In the genomic region with DNA sequence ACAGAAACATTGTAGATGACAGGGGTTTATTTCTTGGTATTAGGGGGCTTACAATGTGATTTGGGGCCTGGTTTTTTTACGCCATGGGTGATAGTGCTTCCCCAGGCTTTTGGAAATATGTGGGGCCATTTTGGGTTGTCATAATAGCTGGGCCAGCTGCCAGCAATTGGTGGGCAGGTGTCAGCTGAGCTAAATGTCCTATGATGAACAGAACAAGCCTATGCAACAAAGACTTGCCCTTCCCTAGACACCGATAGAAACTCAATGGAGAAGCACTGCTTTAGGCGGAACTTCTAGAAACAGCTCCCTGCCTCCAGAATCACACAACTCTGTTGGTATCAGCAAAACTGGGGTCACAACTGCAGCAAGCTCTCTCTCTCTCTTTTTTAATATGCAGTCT, we compare ENCODE assay signal across 36 cellular contexts. TPM values are rescaled to one million over a fixed set of nuclear protein-coding genes. Genes with fewer than 3 reads are reported as not detected.
"Had no signal": no experiment of that assay in that cellular context is flagged by ENCODE, and none has a peak within 500 bp of the region (broad histone marks: within the 10 kb centered on the region; RNA-seq: fewer than 3 reads in every experiment).

No MANE protein-coding gene starts in this region.

- ATAC-seq: activated CD8-positive, alpha-beta T cell treated with anti-CD3 and anti-CD28 coated beads for 36 hours; activated naive CD4-positive, alpha-beta T cell treated with anti-CD3 and anti-CD28 coated beads, Interleukin-2, amount 50 U/mL, for 72 hours; activated T-cell treated with anti-CD3 and anti-CD28 coated beads, Interleukin-2, amount 50 U/mL, for 4 hours; activated T-cell treated with anti-CD3 and anti-CD28 coated beads, Interleukin-2, amount 50 U/mL, for 72 hours; activated T-helper 17 cell treated with anti-CD3 and anti-CD28 coated beads, Interleukin-2, amount 50 U/mL, for 72 hours; body of pancreas had no signal

- H3K4me3 Mint-ChIP-seq: activated B cell treated with CpG ODN at 0.5 μM for 24 hours; activated CD4-positive, alpha-beta memory T cell treated with anti-CD3 and anti-CD28 coated beads for 36 hours; activated CD8-positive, alpha-beta T cell treated with anti-CD3 and anti-CD28 coated beads for 36 hours; activated naive CD4-positive, alpha-beta T cell treated with anti-CD3 and anti-CD28 coated beads for 36 hours; activated naive CD8-positive, alpha-beta T cell treated with anti-CD3 and anti-CD28 coated beads for 36 hours; activated T-cell treated with anti-CD3 and anti-CD28 coated beads, Interleukin-2, amount 50 U/mL, for 4 hours; activated T-cell treated with anti-CD3 and anti-CD28 coated beads, Interleukin-2, amount 50 U/mL, for 72 hours; activated T-helper 1 cell treated with anti-CD3 and anti-CD28 coated beads, Interleukin-12 subunit alpha, Interleukin-12 subunit beta, Interleukin-2, Interleukin-4 antibody, amounts not matched to agents 30 ng/mL and 10 ng/mL and 1 ng/mL, durations not matched to agents 14 hours and 24 hours and 36 hours; activated T-helper 17 cell treated with anti-CD3 and anti-CD28 coated beads, Interleukin-2, amount 50 U/mL, for 72 hours; T-helper 1 cell treated with Interleukin-12 subunit alpha and Interleukin-12 subunit beta and Interleukin-4 antibody, amounts not matched to agents 30 μg/mL and 1 μg/mL, for 36 hours; T-helper 2 cell treated with Interferon-gamma antibody and Interleukin-4, amounts not matched to agents 5 μg/mL and 100 μg/mL, for 36 hours had no signal

- H3K4me1 ChIP-seq: breast epithelium had no signal

- H3K36me3 Mint-ChIP-seq: activated CD4-positive, alpha-beta memory T cell treated with anti-CD3 and anti-CD28 coated beads for 36 hours; activated naive CD4-positive, alpha-beta T cell treated with anti-CD3 and anti-CD28 coated beads, Interleukin-2, amount 50 U/mL, for 72 hours; activated naive CD8-positive, alpha-beta T cell treated with anti-CD3 and anti-CD28 coated beads for 36 hours had no signal

- H3K36me3 ChIP-seq: adrenal gland, brain microvascular endothelial cell, breast epithelium had no signal

- H3K27ac Mint-ChIP-seq: activated B cell treated with CpG ODN at 0.5 μM for 24 hours; activated CD4-positive, alpha-beta memory T cell treated with anti-CD3 and anti-CD28 coated beads for 36 hours; activated CD8-positive, alpha-beta T cell treated with anti-CD3 and anti-CD28 coated beads for 36 hours; activated naive CD4-positive, alpha-beta T cell treated with anti-CD3 and anti-CD28 coated beads for 36 hours; activated naive CD4-positive, alpha-beta T cell treated with anti-CD3 and anti-CD28 coated beads, Interleukin-2, amount 50 U/mL, for 72 hours; activated naive CD8-positive, alpha-beta T cell treated with anti-CD3 and anti-CD28 coated beads for 36 hours; activated T-cell treated with anti-CD3 and anti-CD28 coated beads, Interleukin-2, amount 50 U/mL, for 72 hours; activated T-helper 1 cell treated with anti-CD3 and anti-CD28 coated beads, Interleukin-12 subunit alpha, Interleukin-12 subunit beta, Interleukin-2, Interleukin-4 antibody, amounts not matched to agents 30 ng/mL and 10 ng/mL and 1 ng/mL, durations not matched to agents 14 hours and 24 hours and 36 hours; activated T-helper 17 cell treated with anti-CD3 and anti-CD28 coated beads, Interleukin-2, amount 50 U/mL, for 72 hours; T-helper 1 cell treated with Interleukin-12 subunit alpha and Interleukin-12 subunit beta and Interleukin-4 antibody, amounts not matched to agents 30 μg/mL and 1 μg/mL, for 36 hours; T-helper 2 cell treated with Interferon-gamma antibody and Interleukin-4, amounts not matched to agents 5 μg/mL and 100 μg/mL, for 36 hours had no signal

- H3K9me3 ChIP-seq: adrenal gland, body of pancreas, breast epithelium had no signal

- H3K27ac ChIP-seq: adrenal gland, body of pancreas, brain microvascular endothelial cell, breast epithelium, VCaP had no signal

- DNase-seq: activated B cell treated with CpG ODN at 0.5 μM for 24 hours; activated CD4-positive, alpha-beta memory T cell treated with anti-CD3 and anti-CD28 coated beads for 36 hours; activated CD4-positive, alpha-beta T cell treated with anti-CD3 and anti-CD28 coated beads for 48 hours; activated CD4-positive, alpha-beta T cell treated with anti-CD3 and anti-CD28 coated beads, Interleukin-2, amount 50 U/mL, for 1 hour; activated CD4-positive, alpha-beta T cell treated with anti-CD3 and anti-CD28 coated beads, Interleukin-2, amount 50 U/mL, for 4 hours; activated CD4-positive, CD25-positive, alpha-beta regulatory T cell treated with anti-CD3 and anti-CD28 coated beads, Interleukin-2, amount 50 U/mL, for 72 hours; activated CD8-positive, alpha-beta memory T cell treated with anti-CD3 and anti-CD28 coated beads, Interleukin-2, amount 50 U/mL, for 4 hours; activated CD8-positive, alpha-beta T cell treated with anti-CD3 and anti-CD28 coated beads for 36 hours; activated effector memory CD4-positive, alpha-beta T cell treated with anti-CD3 and anti-CD28 coated beads, Interleukin-2, amount 50 U/mL, for 16 hours; activated gamma-delta T cell treated with Interleukin-2 at 50 U/mL for 16 hours; activated naive CD4-positive, alpha-beta T cell; activated naive CD4-positive, alpha-beta T cell treated with anti-CD3 and anti-CD28 coated beads for 36 hours; activated naive CD4-positive, alpha-beta T cell treated with anti-CD3 and anti-CD28 coated beads, Interleukin-2, amount 50 U/mL, for 16 hours; activated naive CD8-positive, alpha-beta T cell treated with anti-CD3 and anti-CD28 coated beads for 36 hours; activated T-cell treated with anti-CD3 and anti-CD28 coated beads for 4 hours; activated T-cell treated with anti-CD3 and anti-CD28 coated beads, Interleukin-2, amount 50 U/mL, for 1 hour; activated T-cell treated with anti-CD3 and anti-CD28 coated beads, Interleukin-2, amount 50 U/mL, for 4 hours; activated T-cell treated with anti-CD3 and anti-CD28 coated beads, Interleukin-2, amount 50 U/mL, for 72 hours; amniotic stem cell; aorta; body of pancreas; brain microvascular endothelial cell; central memory CD4-positive, alpha-beta T cell; T-helper 2 cell; T-helper 9 cell had no signal

- H3K9me3 Mint-ChIP-seq: activated B cell treated with CpG ODN at 0.5 μM for 24 hours; activated CD4-positive, alpha-beta memory T cell treated with anti-CD3 and anti-CD28 coated beads for 36 hours; activated CD8-positive, alpha-beta T cell treated with anti-CD3 and anti-CD28 coated beads for 36 hours; activated naive CD4-positive, alpha-beta T cell treated with anti-CD3 and anti-CD28 coated beads for 36 hours; activated naive CD4-positive, alpha-beta T cell treated with anti-CD3 and anti-CD28 coated beads, Interleukin-2, amount 50 U/mL, for 72 hours; activated naive CD8-positive, alpha-beta T cell treated with anti-CD3 and anti-CD28 coated beads for 36 hours; activated T-cell treated with anti-CD3 and anti-CD28 coated beads, Interleukin-2, amount 50 U/mL, for 4 hours; activated T-cell treated with anti-CD3 and anti-CD28 coated beads, Interleukin-2, amount 50 U/mL, for 72 hours; activated T-helper 1 cell treated with anti-CD3 and anti-CD28 coated beads, Interleukin-12 subunit alpha, Interleukin-12 subunit beta, Interleukin-2, Interleukin-4 antibody, amounts not matched to agents 30 ng/mL and 10 ng/mL and 1 ng/mL, durations not matched to agents 14 hours and 24 hours and 36 hours; activated T-helper 17 cell treated with anti-CD3 and anti-CD28 coated beads, Interleukin-2, amount 50 U/mL, for 72 hours; T-helper 1 cell treated with Interleukin-12 subunit alpha and Interleukin-12 subunit beta and Interleukin-4 antibody, amounts not matched to agents 30 μg/mL and 1 μg/mL, for 36 hours; T-helper 2 cell treated with Interferon-gamma antibody and Interleukin-4, amounts not matched to agents 5 μg/mL and 100 μg/mL, for 36 hours had no signal

- H3K4me1 Mint-ChIP-seq: activated T-helper 17 cell treated with anti-CD3 and anti-CD28 coated beads, Interleukin-2, amount 50 U/mL, for 72 hours had no signal

- H3K4me3 ChIP-seq: adrenal gland, body of pancreas, breast epithelium had no signal

- FAIRE-seq: astrocyte, colon, TTC549 had no signal

RNA-seq across cellular contexts. Expression of a gene that starts 26.9 kb away (rescaled TPM):
- total RNA-seq: activated B cell treated with CpG ODN at 0.5 μM for 24 hours had no signal
